ENCODE assay signal across 9 cellular contexts in the genomic region with DNA sequence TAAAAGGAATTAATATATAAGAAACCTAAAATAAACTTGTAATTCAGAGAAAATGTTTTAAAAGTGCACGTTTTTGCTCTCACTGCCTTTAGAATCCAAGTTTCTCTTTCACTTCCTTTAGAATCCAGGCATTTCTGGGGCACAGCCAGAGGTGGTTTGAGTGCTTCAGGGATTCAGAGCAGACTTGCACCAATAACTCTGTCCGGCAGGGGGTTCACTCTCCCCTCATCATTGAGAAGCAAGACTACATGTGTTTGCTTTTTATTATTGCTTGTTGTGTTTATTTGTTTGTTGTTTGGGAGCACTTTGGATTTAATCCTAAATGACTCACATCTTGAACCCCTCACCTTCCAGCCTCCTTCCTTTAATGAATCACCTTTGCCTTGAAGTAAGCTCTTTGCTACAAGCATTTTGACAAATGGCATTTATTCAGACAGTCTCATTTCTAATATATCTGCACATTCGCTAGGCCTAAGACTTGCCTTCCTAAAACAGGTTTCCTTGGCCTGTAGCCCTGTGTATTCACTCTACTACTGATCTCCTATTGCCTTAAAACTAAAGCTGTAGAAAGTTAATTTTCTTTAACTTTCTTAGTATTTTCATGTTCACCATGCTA.
A peak's percentile ranks its signal among the peaks of the same experiment; 100 is the strongest.
DNase-seq lines count a peak whose midpoint lies in the region; ATAC-seq, FAIRE-seq and TF ChIP-seq lines count a peak whose summit lies in the region.
"Had no signal": no experiment of that assay in that cellular context is flagged by ENCODE, and none has a peak within 500 bp of the region (broad histone marks: within the 10 kb centered on the region; RNA-seq: fewer than 3 reads in every experiment).

No MANE protein-coding gene starts in this region.

- dilution Hi-C loops in keratinocyte (cut with MboI; ENCODE audit: extremely low pct_ligation_motif_present, low sequenced_read_pairs): no loop called here

- H3K79me2 ChIP-seq in HCT116 (ENCODE audit: insufficient read depth, low read length) (no peaks in the 10 kb centered on the region), keratinocyte (ENCODE audit: control insufficient read depth, insufficient read depth, low read length) (no peaks in the 10 kb centered on the region)

- peak overlapping the region in 1 of 5 experiments; percentile 29 for H3K27ac Mint-ChIP-seq in brain

- H3K4me2 ChIP-seq in HCT116 (ENCODE audit: low read length) (no peak overlapping the region), keratinocyte (ENCODE audit: control insufficient read depth, extremely low read depth, insufficient read depth, low read depth, low read length) (no peak overlapping the region)

- TF ChIP-seq CTCF in HCT116 (IDR thresholded peaks at IDR 0.05 in 2 of 3, conservative IDR thresholded peaks at IDR 0.05 in 1 of 3; ENCODE audit: borderline replicate concordance in 1 of 3, insufficient read depth in 1 of 3, low read depth in 2 of 3, low read length in 2 of 3) (peak; percentile 52 to 80 (median 78); a peak in 5 of 6 replicates), brain (conservative IDR thresholded peaks at IDR 0.05) (peak; percentile 80 to 84), keratinocyte (optimal IDR thresholded peaks at IDR 0.05 in 1 of 3, IDR thresholded peaks at IDR 0.05 in 1 of 3, conservative IDR thresholded peaks at IDR 0.05 in 1 of 3; ENCODE audit: extremely low read depth in 1 of 3, insufficient read depth in 2 of 3, low read length in 3 of 3) (peak; percentile 46 to 75 (median 58)), tibial nerve (IDR thresholded peaks at IDR 0.05) (peak; percentile 26 to 51 (median 33))

- intact Hi-C loops in HCT116 (cut with micrococcal nuclease): loop anchor here (2.0 kb wide), 1 partner anchor 682 kb away; no protein-coding TSS in a partner anchor

- H2AFZ ChIP-seq in HCT116 (ENCODE audit: low read depth, low read length, poor library complexity, severe bottlenecking) (peak overlapping the region; percentile 60), keratinocyte (ENCODE audit: control insufficient read depth, low read length) (no peak overlapping the region)

- no peaks in the 10 kb centered on the region for H3K9me3 Mint-ChIP-seq in brain

- peak; percentile 66 for TF ChIP-seq RAD21 in HCT116 (IDR thresholded peaks at IDR 0.05; ENCODE audit: low read depth)

- no peak for TF ChIP-seq EP300 in tibial nerve (IDR thresholded peaks at IDR 0.05)

- no peak overlapping the region for H3K9ac ChIP-seq in HCT116 (ENCODE audit: low read length)
- no peak overlapping the region for H3K9ac ChIP-seq in keratinocyte (ENCODE audit: control insufficient read depth, extremely low read depth, insufficient read depth, low read length)

- DNase-seq in DMS153 treated with DMSO at 0.1 percent for 48 hours (lab: John Stamatoyannopoulos, UW; ENCODE audit: unreplicated experiment) (peak; percentile 72), HCT116 (ENCODE audit: low read depth, low spot score) (peak; percentile 54), NCI-H526 treated with DMSO at 0.1 percent for 48 hours (lab: John Stamatoyannopoulos, UW) (peak; percentile 29), keratinocyte (ENCODE audit: low read depth, low spot score) (no peak), tibial nerve (ENCODE audit: low spot score in 2 of 2) (peak; percentile 14 to 67)

- H3K36me3 ChIP-seq in HCT116 (ENCODE audit: control insufficient read depth in 1 of 2, insufficient read depth in 2 of 2, low read length in 2 of 2) (no peaks in the 10 kb centered on the region), keratinocyte (ENCODE audit: control insufficient read depth in 2 of 2, extremely low read depth in 1 of 2, insufficient read depth in 2 of 2, low read length in 2 of 2) (no peaks in the 10 kb centered on the region), tibial nerve (no peaks in the 10 kb centered on the region)

- H3K4me3 ChIP-seq in HCT116 (replicated peaks in 1 of 2; ENCODE audit: low read depth in 1 of 2, low read length in 2 of 2) (no peak overlapping the region), keratinocyte (ENCODE audit: control insufficient read depth in 2 of 3, extremely low read depth in 1 of 3, insufficient read depth in 2 of 3, low read depth in 1 of 3, low read length in 3 of 3) (no peak overlapping the region), tibial nerve (no peak overlapping the region)
- H3K4me3 ChIP-seq: skin epidermis had no signal

- RAD21 ChIA-PET in HCT116 (lab: Charles Lee; ENCODE audit: low non-redundant PET in 1 of 2, low total read pairs in 2 of 2, uncharacterized antibody in 2 of 2, unreplicated experiment in 2 of 2): no interaction called here

- WGBS in tibial nerve, 2 donors: 30 to 36% methylated on average over 3 of the region's 3 CpGs

- no peaks in the 10 kb centered on the region for H3K4me1 ChIP-seq in HCT116 (ENCODE audit: control insufficient read depth in 1 of 2, insufficient read depth in 2 of 2, low read length in 2 of 2)
- no peaks in the 10 kb centered on the region for H3K4me1 ChIP-seq in keratinocyte (ENCODE audit: control insufficient read depth, extremely low read depth, insufficient read depth, low read length)
- H3K4me1 ChIP-seq in tibial nerve: no peaks in the 10 kb centered on the region

- H3K4me3 Mint-ChIP-seq in brain: peak overlapping the region in 1 of 5 experiments; percentile 45

- no peak overlapping the region for H3K27ac ChIP-seq in HCT116 (ENCODE audit: low read depth, low read length)
- H3K27ac ChIP-seq in keratinocyte (ENCODE audit: control insufficient read depth, insufficient read depth, low read length): no peak overlapping the region
- H3K27ac ChIP-seq in tibial nerve: no peak overlapping the region

- H4K20me1 ChIP-seq in HCT116 (ENCODE audit: insufficient read depth) (no peaks in the 10 kb centered on the region), keratinocyte (ENCODE audit: control insufficient read depth, extremely low read depth, insufficient read depth, low read length) (no peaks in the 10 kb centered on the region)

- CTCF ChIA-PET in HCT116 (lab: Charles Lee): no interaction called here

- ATAC-seq in HCT116: peak; percentile 95
- ATAC-seq in GM21423 (IDR thresholded peaks at IDR 0.05; ENCODE audit: unreplicated experiment): no peak
- ATAC-seq in HG02678 (IDR thresholded peaks at IDR 0.05; ENCODE audit: unreplicated experiment): no peak

- H3K9me1 ChIP-seq in keratinocyte (ENCODE audit: control insufficient read depth, extremely low read depth, insufficient read depth, low read length): no peaks in the 10 kb centered on the region

- H3K9me3 ChIP-seq in HCT116 (ENCODE audit: control insufficient read depth in 1 of 2, insufficient read depth in 1 of 2, low read depth in 1 of 2, low read length in 2 of 2) (no peaks in the 10 kb centered on the region), keratinocyte (ENCODE audit: control insufficient read depth, low read depth, low read length) (no peaks in the 10 kb centered on the region), tibial nerve (no peaks in the 10 kb centered on the region)

- H3K9me2 ChIP-seq in HCT116 (ENCODE audit: insufficient read depth): no peaks in the 10 kb centered on the region

- H3K4me1 Mint-ChIP-seq in brain: peaks cover 7% of the 10 kb centered on the region

- BruUV-seq in HCT116 (replicated peaks; lab: Mats Ljungman, UMichigan): no TSS peak

- no peak for FAIRE-seq in keratinocyte (lab: Jason Lieb, UNC)

- no peak for TF ChIP-seq POLR2A in HCT116 (IDR thresholded peaks at IDR 0.05; ENCODE audit: borderline replicate concordance, extremely low read depth, insufficient read depth, insufficient read length)
- TF ChIP-seq POLR2A in tibial nerve (IDR thresholded peaks at IDR 0.05): no peak

- POLR2A ChIA-PET in HCT116 (lab: Charles Lee): no interaction called here

- peaks cover 12% of the 10 kb centered on the region for H3K27me3 Mint-ChIP-seq in brain

- H3K27me3 ChIP-seq in HCT116 (ENCODE audit: insufficient read depth, low read length) (no peaks in the 10 kb centered on the region), keratinocyte (ENCODE audit: control insufficient read depth, extremely low read depth, insufficient read depth, low read length) (no peaks in the 10 kb centered on the region), tibial nerve (no peaks in the 10 kb centered on the region)

- H3K36me3 Mint-ChIP-seq in brain: no peaks in the 10 kb centered on the region

TF ChIP-seq in HCT116, 20 proteins besides CTCF, POLR2A, EP300 and RAD21:
- TF ChIP-seq EZH2 (IDR thresholded peaks at IDR 0.05) (no peak), FOSL1 (IDR thresholded peaks at IDR 0.05; ENCODE audit: low read depth) (peak; percentile 17; the same call in 1 of the 2 replicates)
- TF ChIP-seq, protein P1, sequence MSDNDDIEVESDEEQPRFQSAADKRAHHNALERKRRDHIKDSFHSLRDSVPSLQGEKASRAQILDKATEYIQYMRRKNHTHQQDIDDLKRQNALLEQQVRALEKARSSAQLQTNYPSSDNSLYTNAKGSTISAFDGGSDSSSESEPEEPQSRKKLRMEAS (IDR thresholded peaks at IDR 0.05): peak; percentile 36; the same call in 1 of the 2 replicates
